17 cellular contexts compared by ENCODE assay signal in genomic region chr6:145648149-145648548, GRCh38.
DNase-seq lines count a peak whose midpoint lies in the region; ATAC-seq and TF ChIP-seq lines count a peak whose summit lies in the region.
"Had no signal": no experiment of that assay in that cellular context is flagged by ENCODE, and none has a peak within 500 bp of the region (broad histone marks: within the 10 kb centered on the region; RNA-seq: fewer than 3 reads in every experiment).

No MANE protein-coding gene starts in this region.

- H3K36me3 ChIP-seq in liver (ENCODE audit: control insufficient read depth in 4 of 4, insufficient read depth in 3 of 4, low read depth in 1 of 4, low read length in 3 of 4) = no peaks in the 10 kb centered on the region
- H3K36me3 ChIP-seq in prostate gland = no peaks in the 10 kb centered on the region
- H3K36me3 ChIP-seq: BLaER1, HAP-1 had no signal

- no peak for DNase-seq in left colon
- DNase-seq in myocyte (ENCODE audit: low read depth) = peak; percentile 76
- no peak for DNase-seq in activated CD4-positive, CD25-positive, alpha-beta regulatory T cell (lab: John Stamatoyannopoulos, UW)
- no peak for DNase-seq in iPS-NIHi11 (ENCODE audit: low spot score)
- DNase-seq in prostate gland (ENCODE audit: low spot score) = no peak
- no peak for DNase-seq in activated CD4-positive, alpha-beta T cell treated with anti-CD3 and anti-CD28 coated beads, Interleukin-2, amount 50 U/mL, for 4 hours
- DNase-seq: Caco-2; CD4-positive, CD25-positive, alpha-beta regulatory T cell; CD8-positive, alpha-beta T cell; DMS153; DND-41; GOT3; HFFc6 had no signal

- no peak for TF ChIP-seq RAD21 in liver (IDR thresholded peaks at IDR 0.05)

- no peaks in the 10 kb centered on the region for H3K9me3 ChIP-seq in liver (ENCODE audit: control insufficient read depth in 4 of 4, low read length in 3 of 4)
- no peaks in the 10 kb centered on the region for H3K9me3 ChIP-seq in prostate gland
- H3K9me3 ChIP-seq: BLaER1, Caco-2, HAP-1 had no signal

- WGBS in liver = 65% methylated on average over 4 of the region's 4 CpGs
- WGBS in prostate gland = 96% methylated on average over 4 of the region's 4 CpGs

- intact Hi-C loops in left colon (cut with DNase I, micrococcal nuclease) (no loop called here), prostate gland (cut with DNase I) (no loop called here)

- peak; percentile 93 for ATAC-seq in left colon
- ATAC-seq: CD8-positive, alpha-beta T cell had no signal

- H3K4me3 ChIP-seq in liver (ENCODE audit: low read depth in 1 of 3, low read length in 3 of 3) = no peak overlapping the region
- H3K4me3 ChIP-seq in prostate gland = no peak overlapping the region
- H3K4me3 ChIP-seq: BLaER1, HAP-1 had no signal

- H3K9ac ChIP-seq in liver (ENCODE audit: low read depth in 1 of 2, low read length in 2 of 2) = no peak overlapping the region
- H3K9ac ChIP-seq: BLaER1 had no signal

- TF ChIP-seq CTCF in liver (IDR thresholded peaks at IDR 0.05; ENCODE audit: low read depth, low read length, missing input control) = no peak
- TF ChIP-seq CTCF in prostate gland (IDR thresholded peaks at IDR 0.05) = no peak

- H3K27me3 ChIP-seq in liver (ENCODE audit: control insufficient read depth in 4 of 4, insufficient read depth in 4 of 4, low read length in 3 of 4) (no peaks in the 10 kb centered on the region), prostate gland (replicated peaks; ENCODE audit: insufficient read depth) (no peaks in the 10 kb centered on the region)
- H3K27me3 ChIP-seq: BLaER1 had no signal

- H3K4me1 ChIP-seq in liver (ENCODE audit: control insufficient read depth in 4 of 4, insufficient read depth in 4 of 4, low read length in 3 of 4) (peaks cover 2 to 26% (median 8%) of the 10 kb centered on the region in 4 donors), prostate gland (replicated peaks) (no peaks in the 10 kb centered on the region)
- H3K4me1 ChIP-seq: BLaER1, Caco-2, HAP-1 had no signal

- H3K27ac ChIP-seq in liver (ENCODE audit: low read depth in 1 of 2, low read length in 2 of 2) = no peak overlapping the region
- H3K27ac ChIP-seq in prostate gland = no peak overlapping the region
- H3K27ac ChIP-seq: BLaER1, C4-2B had no signal

- TF ChIP-seq POLR2A in prostate gland (IDR thresholded peaks at IDR 0.05) = no peak

TF ChIP-seq in liver, 16 proteins besides CTCF, POLR2A, EP300 and RAD21:
- TF ChIP-seq HNF4G (IDR thresholded peaks at IDR 0.05) (no peak), YY1 (IDR thresholded peaks at IDR 0.05) (no peak), SP1 (IDR thresholded peaks at IDR 0.05) (no peak), TAF1 (conservative IDR thresholded peaks at IDR 0.05) (no peak), RXRA (IDR thresholded peaks at IDR 0.05) (no peak), HNF4A (conservative IDR thresholded peaks at IDR 0.05) (peak; percentile 33 to 50)
